Comparison of ENCODE assay signal across 39 cellular contexts in genomic region chr3:173027429-173027828, GRCh38.
"Had no signal": no experiment of that assay in that cellular context is flagged by ENCODE, and none has a peak within 500 bp of the region (broad histone marks: within the 10 kb centered on the region; RNA-seq: fewer than 3 reads in every experiment).

No MANE protein-coding gene starts in this region.

- H3K4me3 Mint-ChIP-seq: activated naive CD4-positive, alpha-beta T cell treated with anti-CD3 and anti-CD28 coated beads for 36 hours; activated naive CD4-positive, alpha-beta T cell treated with anti-CD3 and anti-CD28 coated beads, Interleukin-2, amount 10 ng/mL, durations not matched to agents 7 days and 5 days; activated naive CD4-positive, alpha-beta T cell treated with anti-CD3 and anti-CD28 coated beads, Interleukin-2, amount 50 U/mL, for 24 hours; activated naive CD8-positive, alpha-beta T cell; activated naive CD8-positive, alpha-beta T cell treated with anti-CD3 and anti-CD28 coated beads for 36 hours; activated naive CD8-positive, alpha-beta T cell treated with anti-CD3 and anti-CD28 coated beads, Interleukin-2, amount 10 ng/mL, durations not matched to agents 7 days and 5 days; activated naive CD8-positive, alpha-beta T cell treated with anti-CD3 and anti-CD28 coated beads, Interleukin-2, amount 50 U/mL, for 24 hours; activated T-cell treated with anti-CD3 and anti-CD28 coated beads, Interleukin-2, amount 50 U/mL, for 24 hours; activated T-cell treated with anti-CD3 and anti-CD28 coated beads, Interleukin-2, amount 50 U/mL, for 4 hours; activated T-cell treated with anti-CD3 and anti-CD28 coated beads, Interleukin-2, amount 50 U/mL, for 72 hours; activated T-helper 1 cell treated with anti-CD3 and anti-CD28 coated beads, Interleukin-12 subunit alpha, Interleukin-12 subunit beta, Interleukin-2, Interleukin-4 antibody, amounts not matched to agents 30 ng/mL and 10 ng/mL and 1 ng/mL, durations not matched to agents 14 hours and 24 hours and 36 hours; activated T-helper 17 cell treated with anti-CD3 and anti-CD28 coated beads, Interleukin-2, amount 50 U/mL, for 72 hours; brain; central memory CD8-positive, alpha-beta T cell had no signal

- DNase-seq: activated effector memory CD4-positive, alpha-beta T cell treated with anti-CD3 and anti-CD28 coated beads, Interleukin-2, amount 50 U/mL, for 16 hours; activated effector memory CD4-positive, alpha-beta T cell treated with Interleukin-2 at 50 U/mL for 16 hours; activated gamma-delta T cell; activated gamma-delta T cell treated with Interleukin-2 at 50 U/mL for 16 hours; activated naive CD4-positive, alpha-beta T cell; activated naive CD4-positive, alpha-beta T cell treated with anti-CD3 and anti-CD28 coated beads for 36 hours; activated naive CD4-positive, alpha-beta T cell treated with anti-CD3 and anti-CD28 coated beads, Interleukin-2, amount 10 ng/mL, durations not matched to agents 7 days and 5 days; activated naive CD4-positive, alpha-beta T cell treated with anti-CD3 and anti-CD28 coated beads, Interleukin-2, amount 50 U/mL, for 16 hours; activated naive CD4-positive, alpha-beta T cell treated with Interleukin-2 at 50 U/mL for 16 hours; activated naive CD8-positive, alpha-beta T cell treated with anti-CD3 and anti-CD28 coated beads for 36 hours; activated naive CD8-positive, alpha-beta T cell treated with anti-CD3 and anti-CD28 coated beads, Interleukin-2, amount 10 ng/mL, durations not matched to agents 7 days and 5 days; activated naive CD8-positive, alpha-beta T cell treated with anti-CD3 and anti-CD28 coated beads, Interleukin-2, amount 50 U/mL, for 24 hours; activated T-cell treated with anti-CD3 and anti-CD28 coated beads, Interleukin-2, amount 50 U/mL, for 24 hours; activated T-cell treated with anti-CD3 and anti-CD28 coated beads, Interleukin-2, amount 50 U/mL, for 4 hours; activated T-cell treated with anti-CD3 and anti-CD28 coated beads, Interleukin-2, amount 50 U/mL, for 48 hours; activated T-cell treated with anti-CD3 and anti-CD28 coated beads, Interleukin-2, amount 50 U/mL, for 72 hours; adrenal gland; amniotic stem cell; amygdala; anterior cingulate cortex; aorta; body of pancreas; brain microvascular endothelial cell; caudate nucleus; central memory CD4-positive, alpha-beta T cell; cerebellar nuclear complex had no signal

- H3K9me3 ChIP-seq: ascending aorta, body of pancreas, breast epithelium had no signal

- H3K4me1 ChIP-seq: adrenal gland, ascending aorta, body of pancreas, breast epithelium had no signal

- H3K27ac ChIP-seq: adrenal gland, ascending aorta, body of pancreas, brain microvascular endothelial cell, breast epithelium, cardiac muscle cell had no signal

- H3K27me3 ChIP-seq: adrenal gland, ascending aorta, body of pancreas, brain microvascular endothelial cell, breast epithelium, cardiac muscle cell had no signal

- ATAC-seq: activated naive CD4-positive, alpha-beta T cell treated with anti-CD3 and anti-CD28 coated beads, Interleukin-2, amount 50 U/mL, for 72 hours; activated naive CD8-positive, alpha-beta T cell treated with anti-CD3 and anti-CD28 coated beads, Interleukin-2, amount 50 U/mL, for 24 hours; activated T-cell treated with anti-CD3 and anti-CD28 coated beads, Interleukin-2, amount 50 U/mL, for 4 hours; activated T-cell treated with anti-CD3 and anti-CD28 coated beads, Interleukin-2, amount 50 U/mL, for 72 hours; activated T-helper 17 cell treated with anti-CD3 and anti-CD28 coated beads, Interleukin-2, amount 50 U/mL, for 72 hours; body of pancreas had no signal

- H3K4me1 Mint-ChIP-seq: activated naive CD4-positive, alpha-beta T cell treated with anti-CD3 and anti-CD28 coated beads, Interleukin-2, amount 10 ng/mL, durations not matched to agents 7 days and 5 days; activated naive CD4-positive, alpha-beta T cell treated with anti-CD3 and anti-CD28 coated beads, Interleukin-2, amount 50 U/mL, for 24 hours; activated naive CD8-positive, alpha-beta T cell treated with anti-CD3 and anti-CD28 coated beads for 36 hours; activated naive CD8-positive, alpha-beta T cell treated with anti-CD3 and anti-CD28 coated beads, Interleukin-2, amount 10 ng/mL, durations not matched to agents 7 days and 5 days; activated naive CD8-positive, alpha-beta T cell treated with anti-CD3 and anti-CD28 coated beads, Interleukin-2, amount 50 U/mL, for 24 hours; activated T-helper 17 cell treated with anti-CD3 and anti-CD28 coated beads, Interleukin-2, amount 50 U/mL, for 72 hours; brain; central memory CD8-positive, alpha-beta T cell had no signal

- FAIRE-seq: astrocyte, bronchial epithelial cell had no signal

- H3K27me3 Mint-ChIP-seq: activated naive CD4-positive, alpha-beta T cell treated with anti-CD3 and anti-CD28 coated beads, Interleukin-2, amount 10 ng/mL, durations not matched to agents 7 days and 5 days; activated naive CD4-positive, alpha-beta T cell treated with anti-CD3 and anti-CD28 coated beads, Interleukin-2, amount 50 U/mL, for 24 hours; activated naive CD8-positive, alpha-beta T cell; activated naive CD8-positive, alpha-beta T cell treated with anti-CD3 and anti-CD28 coated beads for 36 hours; activated naive CD8-positive, alpha-beta T cell treated with anti-CD3 and anti-CD28 coated beads, Interleukin-2, amount 10 ng/mL, durations not matched to agents 7 days and 5 days; activated T-cell treated with anti-CD3 and anti-CD28 coated beads, Interleukin-2, amount 50 U/mL, for 24 hours; activated T-helper 17 cell treated with anti-CD3 and anti-CD28 coated beads, Interleukin-2, amount 50 U/mL, for 72 hours; brain; central memory CD8-positive, alpha-beta T cell had no signal

- H3K36me3 ChIP-seq: adrenal gland, ascending aorta, brain microvascular endothelial cell, breast epithelium, cardiac muscle cell had no signal

- H3K36me3 Mint-ChIP-seq: activated naive CD4-positive, alpha-beta T cell treated with anti-CD3 and anti-CD28 coated beads, Interleukin-2, amount 10 ng/mL, durations not matched to agents 7 days and 5 days; activated naive CD4-positive, alpha-beta T cell treated with anti-CD3 and anti-CD28 coated beads, Interleukin-2, amount 50 U/mL, for 24 hours; activated naive CD4-positive, alpha-beta T cell treated with anti-CD3 and anti-CD28 coated beads, Interleukin-2, amount 50 U/mL, for 72 hours; activated naive CD8-positive, alpha-beta T cell; activated naive CD8-positive, alpha-beta T cell treated with anti-CD3 and anti-CD28 coated beads for 36 hours; activated naive CD8-positive, alpha-beta T cell treated with anti-CD3 and anti-CD28 coated beads, Interleukin-2, amount 10 ng/mL, durations not matched to agents 7 days and 5 days; brain had no signal

- H3K9me3 Mint-ChIP-seq: activated naive CD4-positive, alpha-beta T cell treated with anti-CD3 and anti-CD28 coated beads for 36 hours; activated naive CD4-positive, alpha-beta T cell treated with anti-CD3 and anti-CD28 coated beads, Interleukin-2, amount 10 ng/mL, durations not matched to agents 7 days and 5 days; activated naive CD4-positive, alpha-beta T cell treated with anti-CD3 and anti-CD28 coated beads, Interleukin-2, amount 50 U/mL, for 24 hours; activated naive CD4-positive, alpha-beta T cell treated with anti-CD3 and anti-CD28 coated beads, Interleukin-2, amount 50 U/mL, for 72 hours; activated naive CD8-positive, alpha-beta T cell treated with anti-CD3 and anti-CD28 coated beads for 36 hours; activated naive CD8-positive, alpha-beta T cell treated with anti-CD3 and anti-CD28 coated beads, Interleukin-2, amount 10 ng/mL, durations not matched to agents 7 days and 5 days; activated naive CD8-positive, alpha-beta T cell treated with anti-CD3 and anti-CD28 coated beads, Interleukin-2, amount 50 U/mL, for 24 hours; activated T-cell treated with anti-CD3 and anti-CD28 coated beads, Interleukin-2, amount 50 U/mL, for 24 hours; activated T-cell treated with anti-CD3 and anti-CD28 coated beads, Interleukin-2, amount 50 U/mL, for 4 hours; activated T-cell treated with anti-CD3 and anti-CD28 coated beads, Interleukin-2, amount 50 U/mL, for 72 hours; activated T-helper 1 cell treated with anti-CD3 and anti-CD28 coated beads, Interleukin-12 subunit alpha, Interleukin-12 subunit beta, Interleukin-2, Interleukin-4 antibody, amounts not matched to agents 30 ng/mL and 10 ng/mL and 1 ng/mL, durations not matched to agents 14 hours and 24 hours and 36 hours; activated T-helper 2 cell treated with anti-CD3 and anti-CD28 coated beads, Interferon-gamma antibody, Interleukin-2, Interleukin-4, amounts not matched to agents 10 μg/mL and 5 μg/mL and 100 μg/mL, durations not matched to agents 14 hours and 24 hours and 36 hours; brain had no signal

- H3K4me3 ChIP-seq: adrenal gland, ascending aorta, body of pancreas, breast epithelium, cardiac muscle cell had no signal

- H3K27ac Mint-ChIP-seq: activated naive CD4-positive, alpha-beta T cell treated with anti-CD3 and anti-CD28 coated beads for 36 hours; activated naive CD4-positive, alpha-beta T cell treated with anti-CD3 and anti-CD28 coated beads, Interleukin-2, amount 10 ng/mL, durations not matched to agents 7 days and 5 days; activated naive CD4-positive, alpha-beta T cell treated with anti-CD3 and anti-CD28 coated beads, Interleukin-2, amount 50 U/mL, for 24 hours; activated naive CD4-positive, alpha-beta T cell treated with anti-CD3 and anti-CD28 coated beads, Interleukin-2, amount 50 U/mL, for 72 hours; activated naive CD8-positive, alpha-beta T cell; activated naive CD8-positive, alpha-beta T cell treated with anti-CD3 and anti-CD28 coated beads for 36 hours; activated naive CD8-positive, alpha-beta T cell treated with anti-CD3 and anti-CD28 coated beads, Interleukin-2, amount 10 ng/mL, durations not matched to agents 7 days and 5 days; activated naive CD8-positive, alpha-beta T cell treated with anti-CD3 and anti-CD28 coated beads, Interleukin-2, amount 50 U/mL, for 24 hours; activated T-cell treated with anti-CD3 and anti-CD28 coated beads, Interleukin-2, amount 50 U/mL, for 24 hours; activated T-cell treated with anti-CD3 and anti-CD28 coated beads, Interleukin-2, amount 50 U/mL, for 72 hours; activated T-helper 1 cell treated with anti-CD3 and anti-CD28 coated beads, Interleukin-12 subunit alpha, Interleukin-12 subunit beta, Interleukin-2, Interleukin-4 antibody, amounts not matched to agents 30 ng/mL and 10 ng/mL and 1 ng/mL, durations not matched to agents 14 hours and 24 hours and 36 hours; activated T-helper 17 cell treated with anti-CD3 and anti-CD28 coated beads, Interleukin-2, amount 50 U/mL, for 72 hours; activated T-helper 2 cell treated with anti-CD3 and anti-CD28 coated beads, Interferon-gamma antibody, Interleukin-2, Interleukin-4, amounts not matched to agents 10 μg/mL and 5 μg/mL and 100 μg/mL, durations not matched to agents 14 hours and 24 hours and 36 hours; brain had no signal
